Comparison of ENCODE assay signal across 8 cellular contexts in the genomic region with DNA sequence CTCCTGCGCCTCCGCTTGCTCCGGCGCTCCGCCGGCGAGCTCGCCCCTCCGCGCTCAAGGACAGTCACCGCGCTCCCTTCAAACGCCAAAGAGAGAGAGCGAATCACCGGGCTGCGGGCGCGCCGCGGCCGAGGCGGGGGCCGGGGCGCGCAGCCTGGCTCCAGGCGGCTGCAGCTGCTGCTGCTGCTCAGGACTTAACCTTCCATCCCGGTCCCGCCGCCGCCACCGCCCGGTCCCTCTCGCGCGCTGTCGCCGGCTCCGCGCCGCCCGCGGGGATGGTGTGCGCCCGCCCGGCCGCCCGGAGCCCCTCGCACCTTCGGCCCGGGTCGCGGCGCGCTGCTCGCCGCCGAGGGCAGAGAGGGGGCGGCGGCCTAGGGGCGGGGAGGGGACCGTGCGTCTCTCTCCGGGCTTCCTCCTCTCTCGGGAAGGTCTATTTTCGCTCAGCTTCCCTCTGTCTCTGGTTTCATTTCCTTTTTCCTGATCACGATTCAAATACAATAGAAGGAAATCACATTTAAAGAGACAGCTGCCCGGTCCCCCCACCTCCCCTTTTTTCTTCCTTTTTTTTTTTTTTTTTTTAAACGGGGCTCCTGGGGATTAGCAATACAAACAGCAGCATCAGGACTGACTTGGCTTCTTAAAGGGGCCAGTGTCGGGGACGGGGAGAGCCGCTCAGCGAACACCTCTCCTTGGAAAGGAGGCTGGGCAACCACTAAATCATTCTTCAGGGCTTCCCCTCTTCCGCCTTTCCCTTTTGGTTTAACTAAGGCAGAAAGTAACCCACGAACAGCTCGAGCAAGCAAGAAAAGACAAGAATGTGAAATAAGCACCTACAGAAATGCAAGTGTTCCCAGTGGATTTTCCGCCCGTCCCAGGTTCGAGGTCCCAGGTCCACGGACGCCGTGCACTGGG. TPM values are rescaled to one million over a fixed set of nuclear protein-coding genes. Genes with fewer than 3 reads are reported as not detected.
DNase-seq lines count a peak whose midpoint lies in the region; ATAC-seq, FAIRE-seq and TF ChIP-seq lines count a peak whose summit lies in the region.

No MANE protein-coding gene starts in this region.

- no peaks in the 10 kb centered on the region for H3K9me3 ChIP-seq in Panc1 (ENCODE audit: control insufficient read depth, insufficient read depth, low read depth, low read length)

- H3K4me3 ChIP-seq in Panc1 (ENCODE audit: low read depth in 2 of 2, low read length in 2 of 2): peak overlapping the region; percentile 48 to 66
- H3K4me3 ChIP-seq in choroid plexus epithelial cell (ENCODE audit: low read depth, low read length): peak overlapping the region; percentile 59

- H3K27ac Mint-ChIP-seq in activated naive CD4-positive, alpha-beta T cell treated with anti-CD3 and anti-CD28 coated beads, Interleukin-2, amount 50 U/mL, for 24 hours: no peak overlapping the region

- no peak for DNase-seq in activated naive CD4-positive, alpha-beta T cell treated with anti-CD3 and anti-CD28 coated beads, Interleukin-2, amount 50 U/mL, for 16 hours
- DNase-seq in HT1080 (ENCODE audit: low read depth) (peak; percentile 35), Panc1 (ENCODE audit: low read depth, low spot score) (no peak), choroid plexus epithelial cell (ENCODE audit: low read depth) (peak; percentile 28), left lobe of liver (ENCODE audit: low spot score) (no peak), D721Med (ENCODE audit: insufficient read length, low spot score) (no peak)
- DNase-seq in stimulated activated naive CD8-positive, alpha-beta T cell treated with anti-CD3 and anti-CD28 coated beads, Interleukin-15, Interleukin-2, amounts not matched to agents 100 U/mL and 50 U/mL, for 24 hours: peak; percentile 30

- in situ Hi-C loops in Panc1 (cut with HindIII; ENCODE audit: low pct_unique_long_range_greater_than_20kb, low sequenced_read_pairs): no loop called here

- TF ChIP-seq CTCF in Panc1 (IDR thresholded peaks at IDR 0.05) (no peak), choroid plexus epithelial cell (conservative IDR thresholded peaks at IDR 0.05; ENCODE audit: low read depth, low read length) (no peak), D721Med (IDR thresholded peaks at IDR 0.05; ENCODE audit: insufficient read depth, missing control alignments) (no peak)

- peaks cover 53% of the 10 kb centered on the region for H3K27me3 Mint-ChIP-seq in activated naive CD4-positive, alpha-beta T cell treated with anti-CD3 and anti-CD28 coated beads, Interleukin-2, amount 50 U/mL, for 24 hours

- peak overlapping the region; percentile 91 for H3K4me3 Mint-ChIP-seq in activated naive CD4-positive, alpha-beta T cell treated with anti-CD3 and anti-CD28 coated beads, Interleukin-2, amount 50 U/mL, for 24 hours

- CTCF ChIA-PET in Panc1 (lab: Charles Lee): no interaction called here

- no peaks in the 10 kb centered on the region for H3K36me3 Mint-ChIP-seq in activated naive CD4-positive, alpha-beta T cell treated with anti-CD3 and anti-CD28 coated beads, Interleukin-2, amount 50 U/mL, for 24 hours

- peaks cover 46% of the 10 kb centered on the region for H3K27me3 ChIP-seq in Panc1 (ENCODE audit: control insufficient read depth, insufficient read depth, low read length)

- no TSS peak for BruUV-seq in Panc1 (replicated peaks; lab: Mats Ljungman, UMichigan)

- peaks cover 19% of the 10 kb centered on the region for H3K4me1 Mint-ChIP-seq in activated naive CD4-positive, alpha-beta T cell treated with anti-CD3 and anti-CD28 coated beads, Interleukin-2, amount 50 U/mL, for 24 hours

- ATAC-seq in Panc1 (peak; percentile 70), left lobe of liver (peak; percentile 74)
- peak; percentile 54 for ATAC-seq in stimulated activated naive CD8-positive, alpha-beta T cell treated with anti-CD3 and anti-CD28 coated beads, Interleukin-15, Interleukin-2, amounts not matched to agents 100 U/mL and 50 U/mL, for 24 hours

- no peak for FAIRE-seq in D721Med (lab: Jason Lieb, UNC)

- peaks cover 6% of the 10 kb centered on the region for H3K4me1 ChIP-seq in Panc1 (ENCODE audit: control insufficient read depth, insufficient read depth, low read length)

- H3K36me3 ChIP-seq in Panc1 (ENCODE audit: control insufficient read depth, insufficient read depth, low read length): no peaks in the 10 kb centered on the region; the same call in 1 of the 2 replicates

- intact Hi-C loops in Panc1 (cut with micrococcal nuclease; ENCODE audit: unreplicated experiment): no loop called here

- POLR2A ChIA-PET in Panc1 (lab: Charles Lee): interaction anchor here (0.5 kb wide), 1 partner anchor 715 kb away, joined by 3 read pairs; no protein-coding TSS in a partner anchor

- H3K27ac ChIP-seq in Panc1 (ENCODE audit: low read length): no peak overlapping the region

- no peaks in the 10 kb centered on the region for H3K9me3 Mint-ChIP-seq in activated naive CD4-positive, alpha-beta T cell treated with anti-CD3 and anti-CD28 coated beads, Interleukin-2, amount 50 U/mL, for 24 hours

RNA-seq across cellular contexts. Expression of gene LMO2, which starts 22.1 kb away (rescaled TPM):
- total RNA-seq in HT1080 (2014; rRNA removed; shearing (Covaris generic)): 0.11 and 1.5 TPM in 2 replicates
- polyA plus RNA-seq in HT1080 (2015; cell fraction: cytosol; rRNA removed): 0.59 and 0.87 TPM in 2 replicates
- 0.16 TPM in 1 of 2 replicates, not detected in the other for polyA plus RNA-seq in HT1080 (2015; cell fraction: nucleus; rRNA removed)
- total RNA-seq in Panc1 (2021; ENCODE audit: unreplicated experiment) (0.64 TPM), left lobe of liver (5.1 TPM)
- polyA plus RNA-seq in Panc1 (2012; ENCODE audit: insufficient read length): 0.40 TPM

Comparison
In these comparisons a context has a peak if more than half of its experiments do, and no peak if none do; other contexts are left out.
1. DNase-seq: peak in HT1080 (single experiment), choroid plexus epithelial cell (single experiment) and stimulated activated naive CD8-positive, alpha-beta T cell treated with anti-CD3 and anti-CD28 coated beads, Interleukin-15, Interleukin-2, amounts not matched to agents 100 U/mL and 50 U/mL, for 24 hours (single experiment); none in activated naive CD4-positive, alpha-beta T cell treated with anti-CD3 and anti-CD28 coated beads, Interleukin-2, amount 50 U/mL, for 16 hours (single experiment), Panc1 (single experiment), left lobe of liver (single experiment) and D721Med (single experiment).
2. Peak in every context shown above with its lines, with median percentiles within 50 percentile points of each other: ATAC-seq.